In the genomic region with DNA sequence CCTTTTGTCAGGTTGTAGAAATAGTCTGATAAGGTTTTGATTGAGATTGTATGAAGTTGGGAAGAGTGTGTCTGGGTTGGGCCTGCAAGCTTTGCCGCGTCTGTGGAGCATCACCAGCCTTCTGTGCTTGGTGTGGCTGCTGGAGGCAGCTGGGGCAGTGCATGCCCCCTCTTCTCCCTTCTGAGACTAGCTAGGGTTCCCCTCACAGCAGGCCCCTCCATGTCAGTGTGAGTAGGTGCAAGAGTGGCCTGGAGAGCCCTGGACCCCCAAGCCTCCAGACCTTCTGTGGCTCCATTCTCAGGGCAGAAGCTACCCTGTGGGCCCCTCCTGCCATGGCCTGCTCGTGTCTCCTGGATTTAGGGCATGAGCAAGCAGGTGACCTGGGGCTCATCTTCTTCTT, we compare ENCODE assay signal across 39 cellular contexts.
"Had no signal": no experiment of that assay in that cellular context is flagged by ENCODE, and none has a peak within 500 bp of the region (broad histone marks: within the 10 kb centered on the region; RNA-seq: fewer than 3 reads in every experiment).

No MANE protein-coding gene starts in this region.

- H3K4me1 Mint-ChIP-seq: activated B cell treated with CpG ODN at 0.5 μM for 24 hours; activated naive CD4-positive, alpha-beta T cell treated with anti-CD3 and anti-CD28 coated beads, Interleukin-2, amount 50 U/mL, for 24 hours; activated naive CD8-positive, alpha-beta T cell treated with anti-CD3 and anti-CD28 coated beads, Interleukin-2, amount 50 U/mL, for 24 hours; T-helper 17 cell had no signal

- H3K27ac Mint-ChIP-seq: activated B cell treated with CpG ODN at 0.5 μM for 24 hours; activated CD4-positive, alpha-beta memory T cell treated with anti-CD3 and anti-CD28 coated beads for 36 hours; activated CD8-positive, alpha-beta memory T cell treated with anti-CD3 and anti-CD28 coated beads, Interleukin-2, amount 10 ng/mL, durations not matched to agents 7 days and 5 days; activated CD8-positive, alpha-beta T cell treated with anti-CD3 and anti-CD28 coated beads, Interleukin-2, amount 10 ng/mL, durations not matched to agents 7 days and 5 days; activated naive CD4-positive, alpha-beta T cell treated with anti-CD3 and anti-CD28 coated beads for 36 hours; activated naive CD4-positive, alpha-beta T cell treated with anti-CD3 and anti-CD28 coated beads, Interleukin-2, amount 50 U/mL, for 24 hours; activated naive CD8-positive, alpha-beta T cell treated with anti-CD3 and anti-CD28 coated beads for 36 hours; activated naive CD8-positive, alpha-beta T cell treated with anti-CD3 and anti-CD28 coated beads, Interleukin-2, amount 50 U/mL, for 24 hours; activated T-helper 1 cell treated with anti-CD3 and anti-CD28 coated beads, Interleukin-12 subunit alpha, Interleukin-12 subunit beta, Interleukin-2, Interleukin-4 antibody, amounts not matched to agents 30 ng/mL and 10 ng/mL and 1 ng/mL, durations not matched to agents 14 hours and 24 hours and 36 hours; activated T-helper 2 cell treated with anti-CD3 and anti-CD28 coated beads, Interferon-gamma antibody, Interleukin-2, Interleukin-4, amounts not matched to agents 10 μg/mL and 5 μg/mL and 100 μg/mL, durations not matched to agents 14 hours and 24 hours and 36 hours; dendritic cell treated with granulocyte-macrophage colony-stimulating factor and Interleukin-4, amounts not matched to agents 40 ng/mL and 50 ng/mL, for 4 days; effector memory CD8-positive, alpha-beta T cell; T-helper 17 cell; T-helper 2 cell treated with Interferon-gamma antibody and Interleukin-4, amounts not matched to agents 5 μg/mL and 100 μg/mL, for 36 hours had no signal

- H3K9me3 ChIP-seq: adrenal gland, body of pancreas, esophagus muscularis mucosa, gastrocnemius medialis had no signal

- H3K4me1 ChIP-seq: adrenal gland, body of pancreas, breast epithelium, esophagus muscularis mucosa, foreskin keratinocyte, gastrocnemius medialis had no signal

- H3K4me3 Mint-ChIP-seq: activated B cell treated with CpG ODN at 0.5 μM for 24 hours; activated CD4-positive, alpha-beta memory T cell treated with anti-CD3 and anti-CD28 coated beads for 36 hours; activated CD8-positive, alpha-beta memory T cell treated with anti-CD3 and anti-CD28 coated beads, Interleukin-2, amount 10 ng/mL, durations not matched to agents 7 days and 5 days; activated CD8-positive, alpha-beta T cell treated with anti-CD3 and anti-CD28 coated beads, Interleukin-2, amount 10 ng/mL, durations not matched to agents 7 days and 5 days; activated naive CD4-positive, alpha-beta T cell treated with anti-CD3 and anti-CD28 coated beads for 36 hours; activated naive CD4-positive, alpha-beta T cell treated with anti-CD3 and anti-CD28 coated beads, Interleukin-2, amount 50 U/mL, for 24 hours; activated naive CD8-positive, alpha-beta T cell treated with anti-CD3 and anti-CD28 coated beads for 36 hours; activated naive CD8-positive, alpha-beta T cell treated with anti-CD3 and anti-CD28 coated beads, Interleukin-2, amount 50 U/mL, for 24 hours; activated T-helper 1 cell treated with anti-CD3 and anti-CD28 coated beads, Interleukin-12 subunit alpha, Interleukin-12 subunit beta, Interleukin-2, Interleukin-4 antibody, amounts not matched to agents 30 ng/mL and 10 ng/mL and 1 ng/mL, durations not matched to agents 14 hours and 24 hours and 36 hours; central memory CD8-positive, alpha-beta T cell; dendritic cell treated with granulocyte-macrophage colony-stimulating factor and Interleukin-4, amounts not matched to agents 40 ng/mL and 50 ng/mL, for 4 days; effector memory CD8-positive, alpha-beta T cell; T-helper 17 cell; T-helper 2 cell treated with Interferon-gamma antibody and Interleukin-4, amounts not matched to agents 5 μg/mL and 100 μg/mL, for 36 hours had no signal

- H3K27me3 ChIP-seq: adrenal gland, body of pancreas, cardiac muscle cell, foreskin keratinocyte, gastrocnemius medialis had no signal

- H3K36me3 ChIP-seq: adrenal gland, breast epithelium, cardiac muscle cell, esophagus muscularis mucosa, gastrocnemius medialis, WERI-Rb-1 had no signal

- H3K4me3 ChIP-seq: adrenal gland, body of pancreas, breast epithelium, cardiac muscle cell, coronary artery, dorsolateral prefrontal cortex, esophagus muscularis mucosa, gastrocnemius medialis had no signal

- ATAC-seq: activated CD4-positive, CD25-positive, alpha-beta regulatory T cell treated with anti-CD3 and anti-CD28 coated beads, Interleukin-2, amount 50 U/mL, for 24 hours; activated CD8-positive, alpha-beta memory T cell treated with anti-CD3 and anti-CD28 coated beads, Interleukin-2, amount 10 ng/mL, durations not matched to agents 7 days and 5 days; activated CD8-positive, alpha-beta T cell treated with anti-CD3 and anti-CD28 coated beads, Interleukin-2, amount 10 ng/mL, durations not matched to agents 7 days and 5 days; activated naive CD8-positive, alpha-beta T cell treated with anti-CD3 and anti-CD28 coated beads, Interleukin-2, amount 50 U/mL, for 24 hours; body of pancreas; effector memory CD8-positive, alpha-beta T cell; foreskin keratinocyte; gastrocnemius medialis; T-helper 17 cell had no signal

- H3K27ac ChIP-seq: adrenal gland, body of pancreas, breast epithelium, cardiac muscle cell, coronary artery, dorsolateral prefrontal cortex, esophagus muscularis mucosa, foreskin keratinocyte, gastrocnemius medialis, WERI-Rb-1 had no signal

- H3K27me3 Mint-ChIP-seq: activated B cell treated with CpG ODN at 0.5 μM for 24 hours; activated CD8-positive, alpha-beta memory T cell treated with anti-CD3 and anti-CD28 coated beads, Interleukin-2, amount 10 ng/mL, durations not matched to agents 7 days and 5 days; activated naive CD4-positive, alpha-beta T cell treated with anti-CD3 and anti-CD28 coated beads, Interleukin-2, amount 50 U/mL, for 24 hours; central memory CD8-positive, alpha-beta T cell; dendritic cell treated with granulocyte-macrophage colony-stimulating factor and Interleukin-4, amounts not matched to agents 40 ng/mL and 50 ng/mL, for 4 days had no signal

- H3K36me3 Mint-ChIP-seq: activated CD4-positive, alpha-beta memory T cell treated with anti-CD3 and anti-CD28 coated beads for 36 hours; activated naive CD4-positive, alpha-beta T cell treated with anti-CD3 and anti-CD28 coated beads, Interleukin-2, amount 50 U/mL, for 24 hours; activated naive CD8-positive, alpha-beta T cell treated with anti-CD3 and anti-CD28 coated beads for 36 hours had no signal

- H3K9me3 Mint-ChIP-seq: activated B cell treated with CpG ODN at 0.5 μM for 24 hours; activated CD4-positive, alpha-beta memory T cell treated with anti-CD3 and anti-CD28 coated beads for 36 hours; activated naive CD4-positive, alpha-beta T cell treated with anti-CD3 and anti-CD28 coated beads, Interleukin-2, amount 50 U/mL, for 24 hours; activated naive CD8-positive, alpha-beta T cell treated with anti-CD3 and anti-CD28 coated beads for 36 hours; central memory CD8-positive, alpha-beta T cell had no signal

- DNase-seq: activated B cell treated with CpG ODN at 0.5 μM for 24 hours; activated CD4-positive, alpha-beta memory T cell treated with anti-CD3 and anti-CD28 coated beads for 36 hours; activated CD4-positive, alpha-beta T cell treated with anti-CD3 and anti-CD28 coated beads for 48 hours; activated CD4-positive, alpha-beta T cell treated with anti-CD3 and anti-CD28 coated beads, Interleukin-2, amount 50 U/mL, for 1 hour; activated CD8-positive, alpha-beta memory T cell treated with anti-CD3 and anti-CD28 coated beads, Interleukin-2, amount 10 ng/mL, durations not matched to agents 7 days and 5 days; activated CD8-positive, alpha-beta memory T cell treated with anti-CD3 and anti-CD28 coated beads, Interleukin-2, amount 50 U/mL, for 4 hours; activated CD8-positive, alpha-beta T cell treated with anti-CD3 and anti-CD28 coated beads, Interleukin-2, amount 10 ng/mL, durations not matched to agents 7 days and 5 days; activated effector memory CD4-positive, alpha-beta T cell treated with anti-CD3 and anti-CD28 coated beads, Interleukin-2, amount 50 U/mL, for 16 hours; activated naive CD4-positive, alpha-beta T cell treated with anti-CD3 and anti-CD28 coated beads for 36 hours; activated naive CD8-positive, alpha-beta T cell treated with anti-CD3 and anti-CD28 coated beads for 36 hours; activated naive CD8-positive, alpha-beta T cell treated with anti-CD3 and anti-CD28 coated beads, Interleukin-2, amount 50 U/mL, for 24 hours; activated T-cell treated with anti-CD3 and anti-CD28 coated beads, Interleukin-2, amount 50 U/mL, for 1 hour; activated T-cell treated with anti-CD3 and anti-CD28 coated beads, Interleukin-2, amount 50 U/mL, for 48 hours; amygdala; aorta; body of pancreas; dorsolateral prefrontal cortex; effector CD4-positive, alpha-beta T cell; effector memory CD8-positive, alpha-beta T cell; erythroblast; foreskin keratinocyte; gastrocnemius medialis; glutamatergic neuron; T-helper 1 cell; T-helper 17 cell; T1000; WERI-Rb-1 had no signal
